7 cellular contexts compared by ENCODE assay signal in the genomic region with DNA sequence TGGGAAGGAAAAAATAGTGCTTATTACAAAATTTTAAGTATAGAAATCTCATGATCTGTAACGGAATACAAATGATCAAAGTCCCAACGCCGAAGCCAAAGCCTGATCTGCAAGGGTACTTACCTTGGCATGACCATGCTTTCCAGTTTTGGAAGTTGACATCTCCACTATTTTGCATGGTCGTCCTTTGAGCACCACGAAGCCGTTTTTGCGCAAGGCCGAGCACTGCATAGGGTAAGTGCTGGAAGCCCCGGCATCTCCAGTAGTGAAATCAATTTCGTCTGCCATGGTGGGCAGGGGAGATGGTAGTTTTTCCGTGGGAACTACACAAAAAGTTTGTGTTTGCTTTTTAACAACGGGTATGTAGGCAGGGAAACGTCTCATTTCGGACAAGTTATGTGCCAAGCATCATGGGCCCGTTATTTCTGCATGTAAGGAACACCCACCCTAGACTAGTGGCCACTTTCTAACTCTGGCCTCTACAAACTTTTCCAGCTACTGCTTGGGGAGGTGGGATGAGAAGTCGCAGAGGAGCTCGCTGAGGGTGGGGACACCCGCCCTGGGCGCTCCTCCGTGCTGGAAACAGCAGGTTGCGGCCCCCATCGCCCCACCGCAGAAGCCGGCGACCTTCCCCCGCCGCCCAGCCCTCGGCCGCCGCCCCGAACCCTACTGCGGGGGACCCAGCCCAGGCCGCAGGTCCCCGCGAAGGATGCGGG. TPM values are rescaled to one million over a fixed set of nuclear protein-coding genes. Genes with fewer than 3 reads are reported as not detected.
DNase-seq lines count a peak whose midpoint lies in the region; ATAC-seq and TF ChIP-seq lines count a peak whose summit lies in the region.

No MANE protein-coding gene starts in this region.

- H3K36me3 ChIP-seq in IMR-90 (ENCODE audit: control insufficient read depth, insufficient read depth, low read length): 0 out of 2 replicates have a peak, but pooled peaks cover 1% of the 10 kb centered on the region
- H3K36me3 ChIP-seq in adipocyte (ENCODE audit: control insufficient read depth, insufficient read depth, low read length, severe bottlenecking): no peaks in the 10 kb centered on the region
- no peaks in the 10 kb centered on the region for H3K36me3 ChIP-seq in iPS-15b (ENCODE audit: control insufficient read depth, insufficient read depth, low read length)
- no peaks in the 10 kb centered on the region for H3K36me3 ChIP-seq in smooth muscle cell (ENCODE audit: low read depth)

- H3K4me1 ChIP-seq in IMR-90 (ENCODE audit: control insufficient read depth, insufficient read depth, low read length) (peaks cover 7% of the 10 kb centered on the region), adipocyte (ENCODE audit: control insufficient read depth, insufficient read depth, low read length) (peaks cover 16% of the 10 kb centered on the region), iPS-15b (ENCODE audit: control insufficient read depth, insufficient read depth, low read length) (peaks cover 6% of the 10 kb centered on the region), smooth muscle cell (ENCODE audit: low read depth) (peaks cover 7% of the 10 kb centered on the region)

- H4K20me1 ChIP-seq in IMR-90 (ENCODE audit: insufficient read depth, low read length) (peaks cover 3% of the 10 kb centered on the region; the same call in 1 of the 2 replicates), smooth muscle cell (ENCODE audit: low read depth) (no peaks in the 10 kb centered on the region)

- BruUV-seq in IMR-90 (replicated peaks; lab: Mats Ljungman, UMichigan): no TSS peak

- H2AFZ ChIP-seq in IMR-90 (replicated peaks; ENCODE audit: low read length, poor library complexity) (peak overlapping the region; percentile 93), smooth muscle cell (ENCODE audit: low read depth) (peak overlapping the region; percentile 99)

- H3K9me3 ChIP-seq in IMR-90 (ENCODE audit: control insufficient read depth, insufficient read depth, low read length): peaks cover 7% of the 10 kb centered on the region
- H3K9me3 ChIP-seq in adipocyte (ENCODE audit: control insufficient read depth, low read length): peaks cover 19% of the 10 kb centered on the region
- H3K9me3 ChIP-seq in iPS-15b (ENCODE audit: control insufficient read depth, insufficient read depth, low read length): peaks cover 7% of the 10 kb centered on the region
- H3K9me3 ChIP-seq in smooth muscle cell (replicated peaks; ENCODE audit: low read depth): no peaks in the 10 kb centered on the region

- peaks cover 16 to 20% of the 10 kb centered on the region in 2 experiments for H3K79me1 ChIP-seq in IMR-90 (ENCODE audit: low read depth in 1 of 2, low read length in 2 of 2)

- peak overlapping the region; percentile 100 for H3K4me2 ChIP-seq in IMR-90 (ENCODE audit: low read depth, low read length)
- H3K4me2 ChIP-seq in smooth muscle cell: peak overlapping the region; percentile 96

- H3K4ac ChIP-seq in IMR-90 (ENCODE audit: low read depth, low read length): 0 out of 2 replicates have a peak overlapping the region, but pooled peaks have one; percentile 8

- no peak for TF ChIP-seq POLR2A in IMR-90 (IDR thresholded peaks at IDR 0.05; ENCODE audit: low read depth, low read length)

- peak overlapping the region; percentile 8; the same call in 1 of the 2 replicates for H3K56ac ChIP-seq in IMR-90 (ENCODE audit: extremely low read depth, insufficient read depth, low read length)

- peak overlapping the region; percentile 1; the same call in 1 of the 2 replicates for H3K18ac ChIP-seq in IMR-90 (ENCODE audit: low read depth, low read length)

- 0 out of 2 replicates have a peak, but pooled peaks cover 3% of the 10 kb centered on the region for H3K9me1 ChIP-seq in IMR-90 (ENCODE audit: insufficient read depth, low read length)

- peak overlapping the region; percentile 94 for H3K14ac ChIP-seq in IMR-90 (replicated peaks; ENCODE audit: low read depth, low read length)

- H2AK9ac ChIP-seq in IMR-90 (replicated peaks; ENCODE audit: low read depth, low read length, poor library complexity): peak overlapping the region; percentile 57

- H3K4me3 ChIP-seq in IMR-90 (ENCODE audit: insufficient read depth, low read depth, low read length): peak overlapping the region; percentile 80
- H3K4me3 ChIP-seq in adipocyte (ENCODE audit: low read length): peak overlapping the region; percentile 87
- peak overlapping the region; percentile 58 for H3K4me3 ChIP-seq in iPS-15b (ENCODE audit: low read depth, low read length)
- peak overlapping the region; percentile 93 for H3K4me3 ChIP-seq in smooth muscle cell

- peaks cover 7% of the 10 kb centered on the region for H3F3A ChIP-seq in smooth muscle cell (ENCODE audit: low read depth)

- peak overlapping the region; percentile 72; the same call in 1 of the 2 replicates for H2AK5ac ChIP-seq in IMR-90 (ENCODE audit: low read depth, low read length)

- CTCF ChIA-PET in IMR-90 (lab: Yijun Ruan, JAX): no interaction called here

- H4K8ac ChIP-seq in IMR-90 (ENCODE audit: low read depth in 2 of 2, low read length in 2 of 2): peak overlapping the region in 1 of 2 experiments; percentile 50; a peak in 2 of 4 replicates

- H3K27me3 ChIP-seq in IMR-90 (ENCODE audit: control insufficient read depth, insufficient read depth, low read length) (no peaks in the 10 kb centered on the region), adipocyte (replicated peaks; ENCODE audit: control insufficient read depth, insufficient read depth, low read length) (no peaks in the 10 kb centered on the region), iPS-15b (ENCODE audit: control insufficient read depth, insufficient read depth, low read length) (peaks cover 29% of the 10 kb centered on the region), smooth muscle cell (ENCODE audit: low read depth) (no peaks in the 10 kb centered on the region)

- dilution Hi-C loops in IMR-90 (cut with HindIII; ENCODE audit: low sequenced_read_pairs, unreplicated experiment): no loop called here

- H2BK15ac ChIP-seq in IMR-90 (ENCODE audit: low read depth, low read length): no peak overlapping the region; the same call in 2 of the 3 replicates

- POLR2A ChIA-PET in IMR-90 (lab: Charles Lee; ENCODE audit: unreplicated experiment): no interaction called here

- peak overlapping the region; percentile 65 for H2BK5ac ChIP-seq in IMR-90 (ENCODE audit: low read depth, low read length, poor library complexity, severe bottlenecking)

- H4K91ac ChIP-seq in IMR-90 (ENCODE audit: insufficient read depth, low read depth, low read length): no peak overlapping the region

- H3K23ac ChIP-seq in IMR-90 (ENCODE audit: low read depth, low read length): peak overlapping the region; percentile 95

- H3K9ac ChIP-seq in IMR-90 (ENCODE audit: low read depth, low read length) (peak overlapping the region; percentile 91), adipocyte (ENCODE audit: low read length) (peak overlapping the region; percentile 89), iPS-15b (ENCODE audit: low read depth, low read length) (no peak overlapping the region), smooth muscle cell (ENCODE audit: low read depth) (peak overlapping the region; percentile 76)

- H3K27ac ChIP-seq in IMR-90 (ENCODE audit: insufficient read depth, low read length) (peak overlapping the region; percentile 91), smooth muscle cell (ENCODE audit: low read depth) (no peak overlapping the region)

- no peak for TF ChIP-seq RAD21 in IMR-90 (IDR thresholded peaks at IDR 0.05; ENCODE audit: low read length)

- H2BK20ac ChIP-seq in IMR-90 (ENCODE audit: low read depth, low read length): no peak overlapping the region

- H3K79me2 ChIP-seq in smooth muscle cell (ENCODE audit: low read depth): peaks cover 6% of the 10 kb centered on the region

- in situ Hi-C loops in IMR-90 (cut with MboI; ENCODE audit: low sequenced_read_pairs): no loop called here
- in situ Hi-C loops in GM13976 (cut with MboI; ENCODE audit: low sequenced_read_pairs, unreplicated experiment): no loop called here

- ATAC-seq in GM18907 (IDR thresholded peaks at IDR 0.05; ENCODE audit: unreplicated experiment) (peak; percentile 14), IMR-90 (ENCODE audit: low read depth) (peak; percentile 10), GM19397 (IDR thresholded peaks at IDR 0.05; ENCODE audit: unreplicated experiment) (no peak)

- intact Hi-C loops in IMR-90 (cut with micrococcal nuclease): loop anchor here (2.0 to 5.0 kb wide), 2 partner anchors 37 to 495 kb away; partner anchors contain the start of gene RPL22L1

- 0 out of 2 replicates have a peak overlapping the region, but pooled peaks have one; percentile 23 for H2BK120ac ChIP-seq in IMR-90 (ENCODE audit: low read depth, low read length)

- H4K5ac ChIP-seq in IMR-90 (ENCODE audit: low read depth, low read length): no peak overlapping the region

- 1% methylated on average over 23 of the region's 36 CpGs; no CpG with 5 or more reads in 1 of the 2 experiments for WGBS in IMR-90 (ENCODE audit: extremely low coverage in 2 of 2, insufficient read length in 1 of 2), 2 experiments
- WGBS in smooth muscle cell (ENCODE audit: low lambda C conversion rate): 22% methylated on average over 23 of the region's 36 CpGs

- DNase-seq in IMR-90 (peak; percentile 11), adipocyte (ENCODE audit: low read depth) (peak; percentile 47), smooth muscle cell (lab: John Stamatoyannopoulos, UW; ENCODE audit: unreplicated experiment) (no peak), GM13976 (ENCODE audit: low spot score) (no peak)

- TF ChIP-seq CTCF in IMR-90 (conservative IDR thresholded peaks at IDR 0.05; ENCODE audit: low read depth, low read length) (no peak), smooth muscle cell (IDR thresholded peaks at IDR 0.05; ENCODE audit: borderline replicate concordance, insufficient read depth, poor library complexity, severe bottlenecking) (no peak), GM13976 (IDR thresholded peaks at IDR 0.05; ENCODE audit: borderline replicate concordance, control extremely low read depth, extremely low read depth, insufficient read depth, missing control alignments) (no peak)

TF ChIP-seq in IMR-90, 13 proteins besides CTCF, POLR2A, EP300 and RAD21 (continues in another document):
- no peak for TF ChIP-seq MXI1 (IDR thresholded peaks at IDR 0.05; ENCODE audit: borderline replicate concordance, low read depth, low read length)
- TF ChIP-seq BHLHE40 (IDR thresholded peaks at IDR 0.05; ENCODE audit: low read depth, low read length): no peak
- no peak for TF ChIP-seq SMC3 (IDR thresholded peaks at IDR 0.05; ENCODE audit: low read depth, low read length)
- TF ChIP-seq CHD1 (IDR thresholded peaks at IDR 0.05; ENCODE audit: low read depth, low read length): no peak

RNA-seq across cellular contexts. Expression of gene EIF5A2, which starts 0.8 kb away (rescaled TPM):
- total RNA-seq in IMR-90 (2012; rRNA removed): 7.7 and 15.0 TPM in 2 replicates
- polyA plus RNA-seq in IMR-90 (2012; rRNA removed): 4.4 and 7.8 TPM in 2 replicates
- 4.6 and 6.0 TPM in 2 replicates for polyA plus RNA-seq in IMR-90 (2012; cell fraction: cytosol; rRNA removed)
- polyA plus RNA-seq in IMR-90 (2012; cell fraction: nucleus; rRNA removed; ENCODE audit: low replicate concordance): 1.6 and 4.2 TPM in 2 replicates
- 5.8 and 11.3 TPM in 2 replicates for total RNA-seq in smooth muscle cell
- polyA plus RNA-seq in smooth muscle cell: 6.8 and 10.3 TPM in 2 replicates

RNA-seq across cellular contexts. Expression of gene RPL22L1, which starts 37.7 kb away (rescaled TPM):
- total RNA-seq in IMR-90 (2012; rRNA removed) (37.1 and 77.8 TPM in 2 replicates), smooth muscle cell (99.0 and 118 TPM in 2 replicates)
- polyA plus RNA-seq in IMR-90 (2012; rRNA removed) (76.7 and 92.0 TPM in 2 replicates), smooth muscle cell (15.6 and 22.3 TPM in 2 replicates)
- polyA plus RNA-seq in IMR-90 (2012; cell fraction: cytosol; rRNA removed): 16.6 and 35.7 TPM in 2 replicates
- polyA plus RNA-seq in IMR-90 (2012; cell fraction: nucleus; rRNA removed; ENCODE audit: low replicate concordance): 2.7 and 27.1 TPM in 2 replicates

Comparison
In these comparisons a context has a peak if more than half of its experiments do, and no peak if none do; other contexts are left out.
1. DNase-seq: peak in IMR-90 (single experiment) and adipocyte (single experiment); none in smooth muscle cell (single experiment) and GM13976 (single experiment).
2. Peak in every context shown above with its lines, with median percentiles within 50 percentile points of each other: H3K4me3 ChIP-seq.